In the genomic region with DNA sequence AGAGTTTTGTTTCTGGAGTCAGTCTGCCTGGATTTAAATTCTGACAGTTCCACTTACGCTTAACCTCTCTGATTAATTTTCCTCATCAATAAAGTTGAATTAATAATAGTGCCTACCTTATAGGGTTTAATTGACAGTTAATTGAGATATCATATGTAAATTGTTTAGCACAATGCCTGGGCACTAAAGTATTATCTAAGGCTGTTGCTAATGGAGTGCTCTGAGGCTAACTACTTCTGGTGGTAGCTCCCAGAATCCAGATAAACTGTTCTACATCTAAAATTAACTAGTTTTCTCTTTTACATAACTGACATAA, we compare ENCODE assay signal across 13 cellular contexts. TPM values are rescaled to one million over a fixed set of nuclear protein-coding genes. Genes with fewer than 3 reads are reported as not detected.
A peak's percentile ranks its signal among the peaks of the same experiment; 100 is the strongest.
DNase-seq lines count a peak whose midpoint lies in the region; ATAC-seq, FAIRE-seq and TF ChIP-seq lines count a peak whose summit lies in the region.
"Had no signal": no experiment of that assay in that cellular context is flagged by ENCODE, and none has a peak within 500 bp of the region (broad histone marks: within the 10 kb centered on the region; RNA-seq: fewer than 3 reads in every experiment).

No MANE protein-coding gene starts in this region.

- no peak for TF ChIP-seq CTCF in SK-N-SH (IDR thresholded peaks at IDR 0.05)

- H2AFZ ChIP-seq in SK-N-SH (ENCODE audit: low read depth) = no peak overlapping the region

- TF ChIP-seq EP300 in SK-N-SH (IDR thresholded peaks at IDR 0.05; ENCODE audit: borderline replicate concordance in 1 of 2, low read depth in 1 of 2, low read length in 1 of 2) = no peak; a peak in 1 of 4 replicates

- H3K9me3 ChIP-seq in SK-N-SH = peaks cover 13% of the 10 kb centered on the region
- H3K9me3 ChIP-seq in skeletal muscle tissue (ENCODE audit: control insufficient read depth in 3 of 3, low read length in 3 of 3) = peaks cover 0 to 8% (median 0%) of the 10 kb centered on the region in 3 donors

- 42% methylated on average over 1 of the region's 1 CpG for WGBS in SK-N-SH (ENCODE audit: low lambda C conversion rate)

- TF ChIP-seq POLR2A in GM12891 (IDR thresholded peaks at IDR 0.05; ENCODE audit: low read depth, low read length) = no peak

- H3K9me2 ChIP-seq in SK-N-SH = no peaks in the 10 kb centered on the region

- peak overlapping the region; percentile 39 for H3K4me2 ChIP-seq in SK-N-SH

- ATAC-seq in HG03139 (IDR thresholded peaks at IDR 0.05; ENCODE audit: unreplicated experiment) (no peak), GM18498 (IDR thresholded peaks at IDR 0.05; ENCODE audit: unreplicated experiment) (no peak)

- peaks cover 94% of the 10 kb centered on the region for H3K79me2 ChIP-seq in SK-N-SH (ENCODE audit: insufficient read depth)

- POLR2A ChIA-PET in SK-N-SH (lab: Yijun Ruan, JAX) = no interaction called here

- peak; percentile 84 for FAIRE-seq in GM12891 (lab: Jason Lieb, UNC)
- FAIRE-seq: endometrium had no signal

- peak overlapping the region; percentile 50 to 74 for H3K27ac ChIP-seq in SK-N-SH (ENCODE audit: low read depth in 2 of 2, low read length in 1 of 2)
- peak overlapping the region; percentile 65 for H3K27ac ChIP-seq in epithelial cell of prostate
- peak overlapping the region; percentile 14 for H3K27ac ChIP-seq in skeletal muscle tissue (ENCODE audit: low read depth, low read length)

- no peaks in the 10 kb centered on the region for H4K20me1 ChIP-seq in SK-N-SH (ENCODE audit: insufficient read depth)

- no peak for TF ChIP-seq RAD21 in SK-N-SH (IDR thresholded peaks at IDR 0.05; ENCODE audit: low read length)

- H3K4me3 ChIP-seq in SK-N-SH (ENCODE audit: low read depth in 2 of 2, low read length in 1 of 2) (peak overlapping the region; percentile 35 to 43; a peak in 3 of 4 replicates), skeletal muscle tissue (ENCODE audit: low read length in 3 of 3) (peak overlapping the region; percentile 11 to 22 (median 16))
- H3K4me3 ChIP-seq: lung had no signal

- H3F3A ChIP-seq in SK-N-SH (replicated peaks; ENCODE audit: insufficient read depth) = peaks cover 36% of the 10 kb centered on the region

- H3K27me3 ChIP-seq in SK-N-SH (ENCODE audit: insufficient read depth) (no peaks in the 10 kb centered on the region), skeletal muscle tissue (ENCODE audit: control insufficient read depth in 3 of 3, insufficient read depth in 3 of 3, low read length in 3 of 3) (no peaks in the 10 kb centered on the region)

- H3K36me3 ChIP-seq in SK-N-SH (replicated peaks in 1 of 2; ENCODE audit: control insufficient read depth in 1 of 2, insufficient read depth in 2 of 2, low read length in 1 of 2) (peaks cover 13 to 36% of the 10 kb centered on the region in 2 experiments), skeletal muscle tissue (ENCODE audit: control insufficient read depth in 3 of 3, insufficient read depth in 3 of 3, low read length in 3 of 3) (peaks cover 0 to 4% (median 0%) of the 10 kb centered on the region in 3 donors)

- no peak for DNase-seq in GM12891 (ENCODE audit: insufficient read length, low spot score)
- no peak for DNase-seq in SK-N-SH
- no peak for DNase-seq in epithelial cell of prostate (ENCODE audit: low read depth, low spot score)
- no peak for DNase-seq in NOMO-1 treated with DMSO at 0.1 percent for 48 hours (lab: John Stamatoyannopoulos, UW; ENCODE audit: unreplicated experiment)
- DNase-seq in AG20443 (ENCODE audit: low spot score) = no peak
- DNase-seq: activated CD4-positive, CD25-positive, alpha-beta regulatory T cell treated with anti-CD3 and anti-CD28 coated beads, Interleukin-2, amount 50 U/mL, for 72 hours; NCI-H526 treated with DMSO at 0.1 percent for 48 hours; stimulated activated CD4-positive, alpha-beta T cell treated with anti-CD3 and anti-CD28 coated beads, Interleukin-1b, Interleukin-23, amount 100 ng/mL, for 48 hours had no signal

- CTCF ChIA-PET in SK-N-SH (lab: Yijun Ruan, JAX) = no interaction called here

- H3K9ac ChIP-seq in SK-N-SH (peak overlapping the region; percentile 46; the same call in 1 of the 2 replicates), skeletal muscle tissue (ENCODE audit: low read depth in 1 of 3, low read length in 3 of 3) (peak overlapping the region in 2 of 3 donors; percentile 26 to 39)

- peaks cover 0 to 6% of the 10 kb centered on the region in 2 experiments; a peak in 3 of 4 replicates for H3K4me1 ChIP-seq in SK-N-SH (ENCODE audit: control insufficient read depth in 1 of 2, insufficient read depth in 2 of 2, low read depth in 1 of 2, low read length in 1 of 2)
- H3K4me1 ChIP-seq in skeletal muscle tissue (ENCODE audit: control insufficient read depth in 3 of 3, insufficient read depth in 3 of 3, low read length in 3 of 3) = peaks cover 14 to 24% (median 19%) of the 10 kb centered on the region in 3 donors

TF ChIP-seq in GM12891, 5 proteins besides CTCF, POLR2A, EP300 and RAD21:
- TF ChIP-seq POLR2AphosphoS5 (IDR thresholded peaks at IDR 0.05; ENCODE audit: low read depth, low read length) (no peak), SPI1 (IDR thresholded peaks at IDR 0.05; ENCODE audit: low read depth, low read length) (no peak), PAX5 (IDR thresholded peaks at IDR 0.05; ENCODE audit: insufficient read depth, low read length, severe bottlenecking) (no peak), TAF1 (IDR thresholded peaks at IDR 0.05; ENCODE audit: low read depth, low read length) (no peak), POU2F2 (IDR thresholded peaks at IDR 0.05; ENCODE audit: low read depth, low read length) (no peak)
TF ChIP-seq in GM12891: peak in this region for 0.

TF ChIP-seq in SK-N-SH, 30 proteins besides CTCF, POLR2A, EP300 and RAD21:
- TF ChIP-seq YY1 (IDR thresholded peaks at IDR 0.05; ENCODE audit: low read depth) = no peak
- no peak for TF ChIP-seq TEAD4 (IDR thresholded peaks at IDR 0.05; ENCODE audit: borderline replicate concordance, insufficient read depth)
- TF ChIP-seq CHD2 (IDR thresholded peaks at IDR 0.05; ENCODE audit: low read length, partially characterized antibody) = no peak
- no peak for TF ChIP-seq SMC3 (IDR thresholded peaks at IDR 0.05; ENCODE audit: low read depth, low read length)
- TF ChIP-seq NFIC (IDR thresholded peaks at IDR 0.05; ENCODE audit: borderline replicate concordance) = no peak
- no peak for TF ChIP-seq FOXM1 (IDR thresholded peaks at IDR 0.05; ENCODE audit: low read depth)
- TF ChIP-seq MAX (IDR thresholded peaks at IDR 0.05; ENCODE audit: low read depth) = no peak
- TF ChIP-seq MEF2A (IDR thresholded peaks at IDR 0.05; ENCODE audit: borderline replicate concordance, low read depth) = no peak
- no peak for TF ChIP-seq GATA2 (CRISPR knock-in tag; IDR thresholded peaks at IDR 0.05)
- TF ChIP-seq, protein P1, sequence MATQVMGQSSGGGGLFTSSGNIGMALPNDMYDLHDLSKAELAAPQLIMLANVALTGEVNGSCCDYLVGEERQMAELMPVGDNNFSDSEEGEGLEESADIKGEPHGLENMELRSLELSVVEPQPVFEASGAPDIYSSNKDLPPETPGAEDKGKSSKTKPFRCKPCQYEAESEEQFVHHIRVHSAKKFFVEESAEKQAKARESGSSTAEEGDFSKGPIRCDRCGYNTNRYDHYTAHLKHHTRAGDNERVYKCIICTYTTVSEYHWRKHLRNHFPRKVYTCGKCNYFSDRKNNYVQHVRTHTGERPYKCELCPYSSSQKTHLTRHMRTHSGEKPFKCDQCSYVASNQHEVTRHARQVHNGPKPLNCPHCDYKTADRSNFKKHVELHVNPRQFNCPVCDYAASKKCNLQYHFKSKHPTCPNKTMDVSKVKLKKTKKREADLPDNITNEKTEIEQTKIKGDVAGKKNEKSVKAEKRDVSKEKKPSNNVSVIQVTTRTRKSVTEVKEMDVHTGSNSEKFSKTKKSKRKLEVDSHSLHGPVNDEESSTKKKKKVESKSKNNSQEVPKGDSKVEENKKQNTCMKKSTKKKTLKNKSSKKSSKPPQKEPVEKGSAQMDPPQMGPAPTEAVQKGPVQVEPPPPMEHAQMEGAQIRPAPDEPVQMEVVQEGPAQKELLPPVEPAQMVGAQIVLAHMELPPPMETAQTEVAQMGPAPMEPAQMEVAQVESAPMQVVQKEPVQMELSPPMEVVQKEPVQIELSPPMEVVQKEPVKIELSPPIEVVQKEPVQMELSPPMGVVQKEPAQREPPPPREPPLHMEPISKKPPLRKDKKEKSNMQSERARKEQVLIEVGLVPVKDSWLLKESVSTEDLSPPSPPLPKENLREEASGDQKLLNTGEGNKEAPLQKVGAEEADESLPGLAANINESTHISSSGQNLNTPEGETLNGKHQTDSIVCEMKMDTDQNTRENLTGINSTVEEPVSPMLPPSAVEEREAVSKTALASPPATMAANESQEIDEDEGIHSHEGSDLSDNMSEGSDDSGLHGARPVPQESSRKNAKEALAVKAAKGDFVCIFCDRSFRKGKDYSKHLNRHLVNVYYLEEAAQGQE (IDR thresholded peaks at IDR 0.05; ENCODE audit: low read depth, low read length) = no peak
- TF ChIP-seq RFX5 (IDR thresholded peaks at IDR 0.05; ENCODE audit: low read length) = no peak
- TF ChIP-seq TAF1 (IDR thresholded peaks at IDR 0.05; ENCODE audit: borderline replicate concordance, low read depth, low read length) = no peak

RNA-seq across cellular contexts. Expression of gene FOXN2, which starts 29.9 kb away (rescaled TPM):
- 5.0 TPM for polyA plus RNA-seq in GM12891 (2012; ENCODE audit: low read depth, missing spikeins)
- polyA plus RNA-seq in SK-N-SH (2012; rRNA removed) = 3.3 and 3.5 TPM in 2 replicates
- 4.3 and 4.8 TPM in 2 replicates for polyA plus RNA-seq in SK-N-SH (2012; cell fraction: cytosol; rRNA removed)
- polyA plus RNA-seq in SK-N-SH (2012; cell fraction: nucleus; rRNA removed) = 3.7 and 5.1 TPM in 2 replicates
- total RNA-seq in skeletal muscle tissue = 34.4 TPM

Comparison
In these comparisons a context has a peak if more than half of its experiments do, and no peak if none do; other contexts are left out.
1. H3K27ac ChIP-seq: peak in every context shown above with its lines; median percentile 65 in epithelial cell of prostate; 62 in SK-N-SH; 14 in skeletal muscle tissue.